8 cellular contexts compared by ENCODE assay signal in genomic region chr7:32494946-32495297, GRCh38. TPM values are rescaled to one million over a fixed set of nuclear protein-coding genes. Genes with fewer than 3 reads are reported as not detected.
DNase-seq lines count a peak whose midpoint lies in the region; ATAC-seq and TF ChIP-seq lines count a peak whose summit lies in the region.

No MANE protein-coding gene starts in this region.

- BruUV-seq in HCT116 (replicated peaks; lab: Mats Ljungman, UMichigan) = no TSS peak

- H3K4me3 ChIP-seq in GM12875 (ENCODE audit: low read depth, low read length) (peak overlapping the region; percentile 50), HCT116 (replicated peaks in 1 of 2; ENCODE audit: low read depth in 1 of 2, low read length in 2 of 2) (peak overlapping the region; percentile 64 to 79), SJSA1 (peak overlapping the region; percentile 96), gastrocnemius medialis (peak overlapping the region; percentile 63 to 98 (median 74))

- TF ChIP-seq POLR2A in HCT116 (IDR thresholded peaks at IDR 0.05; ENCODE audit: borderline replicate concordance, extremely low read depth, insufficient read depth, insufficient read length) = peak; percentile 93
- TF ChIP-seq POLR2A in gastrocnemius medialis (IDR thresholded peaks at IDR 0.05) = peak in 1 of 2 donors; percentile 71

- no peaks in the 10 kb centered on the region for H4K20me1 ChIP-seq in HCT116 (ENCODE audit: insufficient read depth)

- H3K79me2 ChIP-seq in HCT116 (ENCODE audit: insufficient read depth, low read length) = peaks cover 45% of the 10 kb centered on the region

- peaks cover 8 to 23% of the 10 kb centered on the region in 2 experiments; a peak in 2 of 4 replicates for H3K4me1 ChIP-seq in HCT116 (ENCODE audit: control insufficient read depth in 1 of 2, insufficient read depth in 2 of 2, low read length in 2 of 2)
- H3K4me1 ChIP-seq in SJSA1 (replicated peaks) = peaks cover 14% of the 10 kb centered on the region
- no peaks in the 10 kb centered on the region for H3K4me1 ChIP-seq in foreskin keratinocyte
- peaks cover 18 to 21% of the 10 kb centered on the region in 2 donors for H3K4me1 ChIP-seq in gastrocnemius medialis

- H3K27ac ChIP-seq in HCT116 (ENCODE audit: low read depth, low read length) (peak overlapping the region; percentile 34), SJSA1 (peak overlapping the region; percentile 41; the same call in 1 of the 2 replicates), foreskin keratinocyte (peak overlapping the region; percentile 65), gastrocnemius medialis (peak overlapping the region; percentile 91 to 98 (median 96))

- H3K9me3 ChIP-seq in HCT116 (ENCODE audit: control insufficient read depth in 1 of 2, insufficient read depth in 1 of 2, low read depth in 1 of 2, low read length in 2 of 2) (no peaks in the 10 kb centered on the region), SJSA1 (replicated peaks) (no peaks in the 10 kb centered on the region), gastrocnemius medialis (no peaks in the 10 kb centered on the region)

- peak overlapping the region; percentile 80 for H3K4me2 ChIP-seq in HCT116 (ENCODE audit: low read length)

- H3K27me3 ChIP-seq in HCT116 (ENCODE audit: insufficient read depth, low read length) = no peaks in the 10 kb centered on the region
- no peaks in the 10 kb centered on the region for H3K27me3 ChIP-seq in SJSA1 (replicated peaks)
- no peaks in the 10 kb centered on the region for H3K27me3 ChIP-seq in foreskin keratinocyte
- no peaks in the 10 kb centered on the region for H3K27me3 ChIP-seq in gastrocnemius medialis

- H3K36me3 ChIP-seq in HCT116 (ENCODE audit: control insufficient read depth in 1 of 2, insufficient read depth in 2 of 2, low read length in 2 of 2) = no peaks in the 10 kb centered on the region
- peaks cover 27% of the 10 kb centered on the region for H3K36me3 ChIP-seq in SJSA1
- no peaks in the 10 kb centered on the region for H3K36me3 ChIP-seq in gastrocnemius medialis

- H3K9ac ChIP-seq in HCT116 (ENCODE audit: low read length) = peak overlapping the region; percentile 67

- ATAC-seq in HCT116 = peak; percentile 18
- ATAC-seq in foreskin keratinocyte = peak; percentile 0
- ATAC-seq in gastrocnemius medialis = peak; percentile 23 to 30
- ATAC-seq in GM21786 (IDR thresholded peaks at IDR 0.05; ENCODE audit: unreplicated experiment) = no peak
- ATAC-seq in activated CD4-positive, CD25-positive, alpha-beta regulatory T cell treated with anti-CD3 and anti-CD28 coated beads, Interleukin-2, amount 50 U/mL, for 24 hours = no peak

- no peak for DNase-seq in HCT116 (ENCODE audit: low read depth, low spot score)
- DNase-seq in SJSA1 (ENCODE audit: low read depth in 1 of 2, low spot score in 2 of 2) = peak in 1 of 2 experiments; percentile 64
- DNase-seq in foreskin keratinocyte = no peak
- no peak for DNase-seq in gastrocnemius medialis
- no peak for DNase-seq in posterior cingulate gyrus

- no peak for TF ChIP-seq CTCF in GM12875 (IDR thresholded peaks at IDR 0.05; ENCODE audit: borderline replicate concordance, insufficient read depth, low read depth, low read length)
- TF ChIP-seq CTCF in HCT116 (IDR thresholded peaks at IDR 0.05 in 2 of 3, conservative IDR thresholded peaks at IDR 0.05 in 1 of 3; ENCODE audit: borderline replicate concordance in 1 of 3, insufficient read depth in 1 of 3, low read depth in 2 of 3, low read length in 2 of 3) = no peak
- no peak for TF ChIP-seq CTCF in foreskin keratinocyte (conservative IDR thresholded peaks at IDR 0.05)
- TF ChIP-seq CTCF in gastrocnemius medialis (IDR thresholded peaks at IDR 0.05 in 4 of 5, conservative IDR thresholded peaks at IDR 0.05 in 1 of 5) = peak in 1 of 5 experiments; percentile 9

- TF ChIP-seq RAD21 in HCT116 (IDR thresholded peaks at IDR 0.05; ENCODE audit: low read depth) = no peak

- intact Hi-C loops in HCT116 (cut with micrococcal nuclease) (loop anchor here (10.0 kb wide), 1 partner anchor 1900 kb away; the partner anchor contains the start of gene GARS1), gastrocnemius medialis (cut with DNase I; ENCODE audit: low total_unique reads) (loop anchor here (5.0 to 10.0 kb wide), 6 partner anchors 37 to 630 kb away; partner anchors contain the start of genes BBS9 and KBTBD2), posterior cingulate gyrus (cut with DNase I) (loop anchor here (5.0 kb wide), 2 partner anchors 77 to 567 kb away; partner anchors contain the start of gene NT5C3A)

- CTCF ChIA-PET in HCT116 (lab: Charles Lee) = no interaction called here

- POLR2A ChIA-PET in HCT116 (lab: Charles Lee) = interaction anchor here (0.6 to 0.8 kb wide), 2 partner anchors 106 to 175 kb away, joined by 3 to 4 read pairs; no protein-coding TSS in a partner anchor

- H2AFZ ChIP-seq in HCT116 (ENCODE audit: low read depth, low read length, poor library complexity, severe bottlenecking) = peak overlapping the region; percentile 37

- no peaks in the 10 kb centered on the region for H3K9me2 ChIP-seq in HCT116 (ENCODE audit: insufficient read depth)

- RAD21 ChIA-PET in HCT116 (lab: Charles Lee; ENCODE audit: low non-redundant PET in 1 of 2, low total read pairs in 2 of 2, uncharacterized antibody in 2 of 2, unreplicated experiment in 2 of 2) = no interaction called here

- in situ Hi-C loops in gastrocnemius medialis (cut with MboI; ENCODE audit: low sequenced_read_pairs in 4 of 4) = loop anchor here in 3 of 4 donors (25.0 kb wide), 4 partner anchors 567 to 758 kb away; partner anchors contain the start of genes BBS9 (in 1 of the 3) and NT5C3A (in 1 of the 3)

TF ChIP-seq in HCT116, 20 proteins besides CTCF, POLR2A, EP300 and RAD21:
- TF ChIP-seq ZNF274 (IDR thresholded peaks at IDR 0.05; ENCODE audit: low read depth, low read length) = no peak
- peak; percentile 71 for TF ChIP-seq SIN3A (IDR thresholded peaks at IDR 0.05; ENCODE audit: low read depth)
- peak; percentile 97; the same call in 1 of the 2 replicates for TF ChIP-seq POLR2AphosphoS5 (IDR thresholded peaks at IDR 0.05; ENCODE audit: low read depth, low read length)
- peak; percentile 25; the same call in 1 of the 2 replicates for TF ChIP-seq CBX3 (IDR thresholded peaks at IDR 0.05; ENCODE audit: low read depth)
- no peak for TF ChIP-seq EZH2 (IDR thresholded peaks at IDR 0.05)

RNA-seq across cellular contexts. Expression of gene AVL9, which starts 0.4 kb away (rescaled TPM):
- total RNA-seq in HCT116 (2021; ENCODE audit: unreplicated experiment) (89.0 TPM), foreskin keratinocyte (26.5 and 33.1 TPM in 2 replicates), gastrocnemius medialis (10 to 100 TPM; 22.3 to 27.6 (median 25.5) TPM)
- 32.4 and 42.3 TPM in 2 replicates for polyA plus RNA-seq in HCT116 (2012)
- total RNA-seq in SJSA1 (2014; rRNA removed; shearing (Covaris generic)) = 26.8 and 30.2 TPM in 2 replicates
- polyA plus RNA-seq in foreskin keratinocyte = 12.6 and 12.7 TPM in 2 replicates

RNA-seq across cellular contexts. Expression of gene LSM5, which starts 4.7 kb away (rescaled TPM):
- total RNA-seq in HCT116 (2021; ENCODE audit: unreplicated experiment) = 81.0 TPM
- 27.1 and 50.7 TPM in 2 replicates for polyA plus RNA-seq in HCT116 (2012)
- 52.0 and 138 TPM in 2 replicates for total RNA-seq in SJSA1 (2014; rRNA removed; shearing (Covaris generic))
- total RNA-seq in foreskin keratinocyte = 81.9 and 90.5 TPM in 2 replicates
- polyA plus RNA-seq in foreskin keratinocyte = 126 and 150 TPM in 2 replicates
- 10 to 100 TPM; 11.7 to 28.7 (median 14.8) TPM for total RNA-seq in gastrocnemius medialis

Comparison
In these comparisons a context has a peak if more than half of its experiments do, and no peak if none do; other contexts are left out.
1. ATAC-seq: peak in HCT116 (single experiment), foreskin keratinocyte (single experiment) and gastrocnemius medialis (2 of 2); none in GM21786 (single experiment) and activated CD4-positive, CD25-positive, alpha-beta regulatory T cell treated with anti-CD3 and anti-CD28 coated beads, Interleukin-2, amount 50 U/mL, for 24 hours (0 of 2).
2. H3K27ac ChIP-seq: peak in every context shown above with its lines; median percentile 96 in gastrocnemius medialis; 65 in foreskin keratinocyte; 41 in SJSA1; 34 in HCT116.
3. Peak in every context shown above with its lines, with median percentiles within 50 percentile points of each other: H3K4me3 ChIP-seq.